ENCODE assay signal across 22 cellular contexts in genomic region chr15:95262866-95263564, GRCh38.
DNase-seq lines count a peak whose midpoint lies in the region; TF ChIP-seq lines count a peak whose summit lies in the region.
"Had no signal": no experiment of that assay in that cellular context is flagged by ENCODE, and none has a peak within 500 bp of the region (broad histone marks: within the 10 kb centered on the region; RNA-seq: fewer than 3 reads in every experiment).

No MANE protein-coding gene starts in this region.

- H3K36me3 ChIP-seq in mammary epithelial cell (ENCODE audit: insufficient read depth, low read length): no peaks in the 10 kb centered on the region
- no peaks in the 10 kb centered on the region for H3K36me3 ChIP-seq in uterus
- H3K36me3 ChIP-seq: right atrium auricular region had no signal

- BruUV-seq in mammary epithelial cell (replicated peaks; lab: Mats Ljungman, UMichigan) (no TSS peak), MCF 10A (replicated peaks; lab: Mats Ljungman, UMichigan) (no TSS peak)

- H3K4me3 ChIP-seq in mammary epithelial cell (replicated peaks in 1 of 3; ENCODE audit: insufficient read depth in 1 of 3, low read depth in 2 of 3, low read length in 3 of 3) (no peak overlapping the region), astrocyte of the spinal cord (ENCODE audit: low read depth, low read length) (no peak overlapping the region), uterus (no peak overlapping the region)
- H3K4me3 ChIP-seq: body of pancreas, right atrium auricular region had no signal

- no peaks in the 10 kb centered on the region for H3K27me3 ChIP-seq in mammary epithelial cell (ENCODE audit: insufficient read depth, low read length)
- no peaks in the 10 kb centered on the region for H3K27me3 ChIP-seq in uterus
- H3K27me3 ChIP-seq: body of pancreas, right atrium auricular region had no signal

- dilution Hi-C loops in mammary epithelial cell (cut with HindIII; ENCODE audit: low sequenced_read_pairs): no loop called here

- H3K9ac ChIP-seq in mammary epithelial cell (ENCODE audit: insufficient read depth, low read length): no peak overlapping the region

- no peak overlapping the region for H3K4me2 ChIP-seq in mammary epithelial cell (ENCODE audit: insufficient read depth, low read depth, low read length)

- peak overlapping the region; percentile 55 for H2AFZ ChIP-seq in mammary epithelial cell (ENCODE audit: low read depth, low read length)

- H3K27ac ChIP-seq in mammary epithelial cell (ENCODE audit: insufficient read depth, low read depth, low read length) (no peak overlapping the region), uterus (peak overlapping the region; percentile 44 to 54)
- H3K27ac ChIP-seq: 22Rv1, body of pancreas, RWPE1 had no signal

- TF ChIP-seq POLR2A in uterus (IDR thresholded peaks at IDR 0.05): no peak

- no peaks in the 10 kb centered on the region for H3K9me3 Mint-ChIP-seq in MCF 10A (ENCODE audit: unreplicated experiment)
- no peaks in the 10 kb centered on the region for H3K9me3 Mint-ChIP-seq in activated CD4-positive, alpha-beta memory T cell treated with anti-CD3 and anti-CD28 coated beads for 36 hours

- POLR2A ChIA-PET in MCF 10A (lab: Yijun Ruan, JAX): interaction anchor here (0.5 to 0.6 kb wide), 2 partner anchors 585 to 1064 kb away, joined by 3 read pairs; no protein-coding TSS in a partner anchor
- POLR2A ChIA-PET in activated CD4-positive, alpha-beta memory T cell treated with anti-CD3 and anti-CD28 coated beads for 36 hours (lab: Charles Lee): no interaction called here

- no peaks in the 10 kb centered on the region for H3K79me2 ChIP-seq in mammary epithelial cell (ENCODE audit: insufficient read depth, low read length)

- intact Hi-C loops in mammary epithelial cell (cut with micrococcal nuclease) (loop anchor here (2.0 to 5.0 kb wide), 2 partner anchors 294 to 1972 kb away; no protein-coding TSS in a partner anchor), MCF 10A (cut with micrococcal nuclease) (no loop called here), uterus (cut with DNase I; ENCODE audit: low total_unique reads) (loop anchor here (10.0 kb wide), 1 partner anchor 1062 kb away; no protein-coding TSS in a partner anchor)
- intact Hi-C loops in activated CD4-positive, alpha-beta memory T cell treated with anti-CD3 and anti-CD28 coated beads for 36 hours (cut with micrococcal nuclease): no loop called here

- no peak overlapping the region for H3K4me3 Mint-ChIP-seq in MCF 10A (ENCODE audit: unreplicated experiment)
- no peak overlapping the region for H3K4me3 Mint-ChIP-seq in activated CD4-positive, alpha-beta memory T cell treated with anti-CD3 and anti-CD28 coated beads for 36 hours
- H3K4me3 Mint-ChIP-seq: nephron progenitor cell; stimulated activated memory B cell treated with anti-CD40 and anti-IgM and Interleukin-4, amounts not matched to agents 10 μg/mL and 1 μg/mL and 100 μg/mL, for 72 hours; T-helper 17 cell had no signal

- CTCF ChIA-PET in mammary epithelial cell (lab: Charles Lee; ENCODE audit: low non-redundant PET): no interaction called here
- CTCF ChIA-PET in MCF 10A (lab: Yijun Ruan, JAX): interaction anchor here (0.6 to 1.1 kb wide), 3 partner anchors 19 to 1628 kb away, joined by 3 read pairs; no protein-coding TSS in a partner anchor
- CTCF ChIA-PET in activated CD4-positive, alpha-beta memory T cell treated with anti-CD3 and anti-CD28 coated beads for 36 hours (lab: Charles Lee): no interaction called here

- H4K20me1 ChIP-seq in mammary epithelial cell (ENCODE audit: insufficient read depth, low read length): no peaks in the 10 kb centered on the region

- no peaks in the 10 kb centered on the region for H3K4me1 Mint-ChIP-seq in MCF 10A (ENCODE audit: insufficient read depth, unreplicated experiment)
- H3K4me1 Mint-ChIP-seq in activated CD4-positive, alpha-beta memory T cell treated with anti-CD3 and anti-CD28 coated beads for 36 hours (ENCODE audit: low read depth): no peaks in the 10 kb centered on the region
- H3K4me1 Mint-ChIP-seq: stimulated activated memory B cell treated with anti-CD40 and anti-IgM and Interleukin-4, amounts not matched to agents 10 μg/mL and 1 μg/mL and 100 μg/mL, for 72 hours; T-helper 17 cell had no signal

- H3K27ac Mint-ChIP-seq in MCF 10A (ENCODE audit: low read depth, unreplicated experiment): no peak overlapping the region
- H3K27ac Mint-ChIP-seq in activated CD4-positive, alpha-beta memory T cell treated with anti-CD3 and anti-CD28 coated beads for 36 hours: no peak overlapping the region
- H3K27ac Mint-ChIP-seq: nephron progenitor cell; stimulated activated memory B cell treated with anti-CD40 and anti-IgM and Interleukin-4, amounts not matched to agents 10 μg/mL and 1 μg/mL and 100 μg/mL, for 72 hours; T-helper 17 cell had no signal

- DNase-seq in mammary epithelial cell (no peak), MCF 10A (ENCODE audit: unreplicated experiment) (no peak), astrocyte of the spinal cord (ENCODE audit: low read depth, low spot score) (peak; percentile 78), kidney tubule cell (ENCODE audit: low spot score) (peak; percentile 7), uterus (no peak), DMS53 treated with DMSO at 0.1 percent for 48 hours (lab: John Stamatoyannopoulos, UW; ENCODE audit: unreplicated experiment) (no peak), NCI-H526 (lab: John Stamatoyannopoulos, UW) (no peak)
- no peak for DNase-seq in activated CD4-positive, alpha-beta memory T cell treated with anti-CD3 and anti-CD28 coated beads for 36 hours
- DNase-seq: activated CD4-positive, alpha-beta T cell treated with anti-CD3 and anti-CD28 coated beads, Interleukin-2, amount 50 U/mL, for 1 hour; body of pancreas; COR-L47; effector memory CD4-positive, alpha-beta T cell; KBM-7; NCI-H1694 treated with DMSO at 0.1 percent for 48 hours; NCI-H82; nephron progenitor cell; stimulated activated CD4-positive, alpha-beta T cell treated with anti-CD3 and anti-CD28 coated beads, Interleukin-4, amount 100 ng/mL, for 4 hours; T-helper 17 cell had no signal

- WGBS in mammary epithelial cell (ENCODE audit: low coverage, missing lambda C conversion rate): 36% methylated on average over 6 of the region's 6 CpGs

- H3K9me3 ChIP-seq in mammary epithelial cell (replicated peaks; ENCODE audit: insufficient read depth, low read length) (no peaks in the 10 kb centered on the region), uterus (no peaks in the 10 kb centered on the region)
- H3K9me3 ChIP-seq: body of pancreas, right atrium auricular region had no signal

- in situ Hi-C loops in mammary epithelial cell (cut with MboI; ENCODE audit: low sequenced_read_pairs in 2 of 2) (loop anchor here (10.0 to 25.0 kb wide), 4 partner anchors 601 to 1974 kb away; partner anchors contain the start of gene NR2F2 (in 1 of the 2)), astrocyte of the spinal cord (cut with HindIII; ENCODE audit: low sequenced_read_pairs) (no loop called here)

- H3K36me3 Mint-ChIP-seq in MCF 10A (ENCODE audit: insufficient read depth, unreplicated experiment): no peaks in the 10 kb centered on the region
- no peaks in the 10 kb centered on the region for H3K36me3 Mint-ChIP-seq in activated CD4-positive, alpha-beta memory T cell treated with anti-CD3 and anti-CD28 coated beads for 36 hours
- H3K36me3 Mint-ChIP-seq: stimulated activated memory B cell treated with anti-CD40 and anti-IgM and Interleukin-4, amounts not matched to agents 10 μg/mL and 1 μg/mL and 100 μg/mL, for 72 hours had no signal

- H3K4me1 ChIP-seq in mammary epithelial cell (ENCODE audit: insufficient read depth, low read length) (peaks cover 18% of the 10 kb centered on the region), uterus (peaks cover 0 to 4% of the 10 kb centered on the region in 2 donors)

- TF ChIP-seq CTCF in mammary epithelial cell (conservative IDR thresholded peaks at IDR 0.05 in 1 of 2, IDR thresholded peaks at IDR 0.05 in 1 of 2; ENCODE audit: extremely low read depth in 1 of 2, insufficient read depth in 1 of 2, low read depth in 1 of 2, low read length in 2 of 2) (no peak), MCF 10A (IDR thresholded peaks at IDR 0.05; ENCODE audit: unreplicated experiment) (no peak), astrocyte of the spinal cord (IDR thresholded peaks at IDR 0.05; ENCODE audit: low read depth, low read length) (no peak), uterus (IDR thresholded peaks at IDR 0.05) (no peak)

- no peaks in the 10 kb centered on the region for H3K27me3 Mint-ChIP-seq in MCF 10A (ENCODE audit: insufficient read depth, unreplicated experiment)
- peaks cover 8% of the 10 kb centered on the region for H3K27me3 Mint-ChIP-seq in activated CD4-positive, alpha-beta memory T cell treated with anti-CD3 and anti-CD28 coated beads for 36 hours
- H3K27me3 Mint-ChIP-seq: stimulated activated memory B cell treated with anti-CD40 and anti-IgM and Interleukin-4, amounts not matched to agents 10 μg/mL and 1 μg/mL and 100 μg/mL, for 72 hours had no signal

Comparison
In these comparisons a context has a peak if more than half of its experiments do, and no peak if none do; other contexts are left out.
1. intact Hi-C loops: an anchor here in mammary epithelial cell (2.0 to 5.0 kb wide) and uterus (10.0 kb wide); none called in MCF 10A and activated CD4-positive, alpha-beta memory T cell treated with anti-CD3 and anti-CD28 coated beads for 36 hours.
2. DNase-seq: peak in astrocyte of the spinal cord (single experiment) and kidney tubule cell (single experiment); none in mammary epithelial cell (single experiment), MCF 10A (single experiment), uterus (0 of 2), activated CD4-positive, alpha-beta memory T cell treated with anti-CD3 and anti-CD28 coated beads for 36 hours (single experiment), DMS53 treated with DMSO at 0.1 percent for 48 hours (single experiment) and NCI-H526 (0 of 2).